10 cellular contexts compared by ENCODE assay signal in the genomic region with DNA sequence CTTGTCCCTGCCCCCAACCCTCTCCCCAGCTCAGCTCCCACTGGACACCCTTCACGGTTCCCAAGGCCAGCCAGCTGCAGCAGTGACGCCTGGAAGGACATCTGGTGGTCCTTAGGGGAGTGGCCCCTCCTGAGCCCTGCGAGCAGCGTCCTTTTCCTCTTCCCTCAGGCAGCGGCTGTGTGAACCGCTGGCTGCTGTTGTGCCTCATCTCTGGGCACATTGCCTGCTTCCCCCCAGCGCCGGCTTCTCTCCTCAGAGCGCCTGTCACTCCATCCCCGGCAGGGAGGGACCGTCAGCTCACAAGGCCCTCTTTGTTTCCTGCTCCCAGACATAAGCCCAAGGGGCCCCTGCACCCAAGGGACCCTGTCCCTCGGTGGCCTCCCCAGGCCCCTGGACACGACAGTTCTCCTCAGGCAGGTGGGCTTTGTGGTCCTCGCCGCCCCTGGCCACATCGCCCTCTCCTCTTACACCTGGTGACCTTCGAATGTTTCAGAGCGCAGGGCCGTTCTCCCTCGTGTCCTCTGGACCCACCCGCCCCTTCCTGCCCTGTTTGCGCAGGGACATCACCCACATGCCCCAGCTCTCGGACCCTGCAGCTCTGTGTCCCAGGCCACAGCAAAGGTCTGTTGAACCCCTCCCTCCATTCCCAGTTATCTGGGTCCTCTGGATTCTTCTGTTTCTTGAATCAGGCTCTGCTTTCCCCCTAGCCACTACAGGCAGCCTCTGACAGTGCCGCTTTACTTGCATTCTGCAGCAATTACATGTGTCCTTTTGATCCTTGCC. TPM values are rescaled to one million over a fixed set of nuclear protein-coding genes. Genes with fewer than 3 reads are reported as not detected.
DNase-seq lines count a peak whose midpoint lies in the region; ATAC-seq, FAIRE-seq and TF ChIP-seq lines count a peak whose summit lies in the region.
"Had no signal": no experiment of that assay in that cellular context is flagged by ENCODE, and none has a peak within 500 bp of the region (broad histone marks: within the 10 kb centered on the region; RNA-seq: fewer than 3 reads in every experiment).

No MANE protein-coding gene starts in this region.

- ATAC-seq in Right ventricle myocardium inferior (peak; percentile 43), left lobe of liver (peak; percentile 39), upper lobe of right lung (peak; percentile 20), HG02763 (IDR thresholded peaks at IDR 0.05; ENCODE audit: unreplicated experiment) (no peak)
- ATAC-seq: activated CD8-positive, alpha-beta memory T cell treated with anti-CD3 and anti-CD28 coated beads, Interleukin-2, amount 10 ng/mL, durations not matched to agents 7 days and 5 days had no signal

- no peak for FAIRE-seq in bronchial epithelial cell (lab: Jason Lieb, UNC)

- H3K27ac ChIP-seq in upper lobe of right lung: no peak overlapping the region

- peaks cover 20% of the 10 kb centered on the region for H3K36me3 ChIP-seq in bronchial epithelial cell (ENCODE audit: control insufficient read depth, insufficient read depth, low read length)
- peaks cover 37% of the 10 kb centered on the region for H3K36me3 ChIP-seq in upper lobe of right lung

- TF ChIP-seq CTCF in bronchial epithelial cell (IDR thresholded peaks at IDR 0.05; ENCODE audit: insufficient read depth, low read length, severe bottlenecking): no peak
- TF ChIP-seq CTCF in upper lobe of right lung (IDR thresholded peaks at IDR 0.05): no peak

- no peaks in the 10 kb centered on the region for H3K27me3 ChIP-seq in bronchial epithelial cell (ENCODE audit: control insufficient read depth, insufficient read depth, low read length)
- H3K27me3 ChIP-seq in upper lobe of right lung: no peaks in the 10 kb centered on the region

- no peak overlapping the region for H3K4me3 ChIP-seq in bronchial epithelial cell (ENCODE audit: low read depth, low read length)
- no peak overlapping the region for H3K4me3 ChIP-seq in upper lobe of right lung

- H3K4me1 ChIP-seq in upper lobe of right lung: peaks cover under 1% of the 10 kb centered on the region

- DNase-seq in Right ventricle myocardium inferior (ENCODE audit: missing footprints) (peak; percentile 69), cardiac septum (ENCODE audit: low spot score) (no peak), bronchial epithelial cell (ENCODE audit: low read depth) (peak; percentile 25), left lobe of liver (ENCODE audit: low spot score) (no peak), upper lobe of right lung (no peak), NCI-H345 (lab: John Stamatoyannopoulos, UW) (no peak), epidermal melanocyte (ENCODE audit: insufficient read length, low spot score) (no peak)
- DNase-seq: activated CD8-positive, alpha-beta memory T cell treated with anti-CD3 and anti-CD28 coated beads, Interleukin-2, amount 10 ng/mL, durations not matched to agents 7 days and 5 days; NCI-H187 treated with DMSO at 0.1 percent for 48 hours had no signal

- intact Hi-C loops in Right ventricle myocardium inferior (cut with DNase I): no loop called here
- intact Hi-C loops in cardiac septum (cut with DNase I): no loop called here
- intact Hi-C loops in upper lobe of right lung (cut with DNase I): no loop called here

- H3K9me3 ChIP-seq in upper lobe of right lung: no peaks in the 10 kb centered on the region

RNA-seq across cellular contexts. Expression of a gene that starts 35.8 kb away (rescaled TPM):
- 0.81 TPM for total RNA-seq in Right ventricle myocardium inferior
- 3.4 TPM for total RNA-seq in cardiac septum
- under 0.01 and 0.13 TPM in 2 replicates for total RNA-seq in bronchial epithelial cell
- 1.3 TPM for total RNA-seq in left lobe of liver
- 2.1 TPM for total RNA-seq in upper lobe of right lung

Comparison
In these comparisons a context has a peak if more than half of its experiments do, and no peak if none do; other contexts are left out.
1. DNase-seq: peak in Right ventricle myocardium inferior (single experiment) and bronchial epithelial cell (single experiment); none in cardiac septum (single experiment), left lobe of liver (single experiment), upper lobe of right lung (single experiment), NCI-H345 (single experiment) and epidermal melanocyte (single experiment).